Comparison of ENCODE assay signal across 8 cellular contexts in the genomic region with DNA sequence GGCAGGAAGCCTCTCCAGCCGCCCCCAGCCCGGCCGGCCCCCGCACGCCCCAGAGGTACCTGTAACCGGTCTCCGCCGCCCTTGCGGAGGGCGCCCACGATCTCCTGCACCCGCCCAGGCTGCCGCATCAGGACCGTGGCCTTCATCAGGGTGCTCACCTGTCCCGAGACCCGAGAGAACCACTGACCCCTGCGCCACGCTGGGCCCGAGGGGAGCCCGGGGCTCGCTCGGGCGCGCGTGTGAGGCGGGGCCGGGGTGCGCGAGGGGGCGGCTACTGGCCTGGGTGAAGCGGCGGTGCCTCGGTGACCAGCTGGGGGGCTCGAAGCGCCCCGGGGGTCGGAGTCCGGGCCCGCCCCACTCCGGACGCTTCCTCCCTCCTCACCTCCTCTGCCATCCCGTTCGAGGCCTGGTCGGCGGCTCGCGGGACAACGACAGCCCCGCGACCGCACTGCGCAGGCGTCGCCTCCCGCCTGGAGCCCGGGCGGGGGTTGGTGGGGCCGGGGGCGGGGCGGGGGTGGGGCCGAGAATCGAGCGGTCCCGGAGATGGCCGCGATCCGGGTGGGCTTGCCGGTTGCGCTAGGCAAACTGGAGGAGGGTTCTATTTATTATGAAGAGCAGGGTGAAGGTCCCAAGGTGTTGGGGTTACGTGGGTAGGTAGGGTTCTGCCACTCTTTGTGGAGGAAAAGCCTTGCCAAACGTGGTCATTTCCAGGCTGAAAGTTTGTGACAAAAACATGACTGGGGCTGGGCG. TPM values are rescaled to one million over a fixed set of nuclear protein-coding genes. Genes with fewer than 3 reads are reported as not detected.
A peak's percentile ranks its signal among the peaks of the same experiment; 100 is the strongest.
DNase-seq lines count a peak whose midpoint lies in the region; ATAC-seq and TF ChIP-seq lines count a peak whose summit lies in the region.

NT5C3B (minus strand) TSS at position 433 of the 750 bp plus-strand sequence; CDS start at position 394, 39 bp downstream.

- H3K36me3 ChIP-seq in RWPE2 (ENCODE audit: low read depth): peaks cover 35% of the 10 kb centered on the region
- H3K36me3 ChIP-seq in thoracic aorta: peaks cover 12% of the 10 kb centered on the region

- H3K4me1 ChIP-seq in RWPE2 (ENCODE audit: insufficient read depth, poor library complexity, severe bottlenecking) (peaks cover 3% of the 10 kb centered on the region), thoracic aorta (ENCODE audit: control insufficient read depth in 1 of 2, low read depth in 2 of 2) (peaks cover 5 to 17% of the 10 kb centered on the region in 2 donors)

- no peaks in the 10 kb centered on the region for H3K9me3 ChIP-seq in RWPE2 (ENCODE audit: severe bottlenecking)
- no peaks in the 10 kb centered on the region for H3K9me3 ChIP-seq in thoracic aorta

- peak within 1 kb of the TSS; percentile 14 for H3K27ac ChIP-seq in RWPE2 (ENCODE audit: poor library complexity, severe bottlenecking)
- peak within 1 kb of the TSS; percentile 75 to 87 for H3K27ac ChIP-seq in thoracic aorta

- H3K4me3 ChIP-seq in RWPE2 (ENCODE audit: severe bottlenecking) (peak within 1 kb of the TSS; percentile 86), thoracic aorta (peak within 1 kb of the TSS; percentile 99)

- ATAC-seq in HG02840 (IDR thresholded peaks at IDR 0.05; ENCODE audit: low FRiP score, unreplicated experiment): peak; percentile 58
- peak; percentile 81 for ATAC-seq in RWPE2 (ENCODE audit: low read depth)
- peak; percentile 70 for ATAC-seq in omental fat pad (ENCODE audit: low FRiP score)
- ATAC-seq in thoracic aorta (ENCODE audit: insufficient number of reproducible peaks, low FRiP score, low read depth): peak; percentile 83
- no peak for ATAC-seq in GM21526 (IDR thresholded peaks at IDR 0.05; ENCODE audit: low FRiP score, unreplicated experiment)

- no peaks in the 10 kb centered on the region for H3K27me3 ChIP-seq in RWPE2 (ENCODE audit: insufficient read depth, poor library complexity, severe bottlenecking)
- no peaks in the 10 kb centered on the region for H3K27me3 ChIP-seq in thoracic aorta (replicated peaks; ENCODE audit: insufficient read depth)

- DNase-seq in GM03348 (ENCODE audit: low spot score) (peak; percentile 97), RWPE2 (ENCODE audit: low spot score) (no peak), glomerular visceral epithelial cell (ENCODE audit: extremely low spot score) (peak; percentile 62), omental fat pad (ENCODE audit: low spot score) (no peak), thoracic aorta (ENCODE audit: low spot score) (no peak)
- DNase-seq in activated naive CD4-positive, alpha-beta T cell treated with Interleukin-2 at 50 U/mL for 16 hours: peak; percentile 41

- TF ChIP-seq CTCF in RWPE2 (IDR thresholded peaks at IDR 0.05; ENCODE audit: poor library complexity, severe bottlenecking) (no peak), omental fat pad (IDR thresholded peaks at IDR 0.05) (no peak), thoracic aorta (IDR thresholded peaks at IDR 0.05) (no peak)

RNA-seq across cellular contexts. Expression of gene NT5C3B, which starts in this region (rescaled TPM):
- total RNA-seq in omental fat pad (10 to 100 TPM; 35.5 to 65.9 (median 42.5) TPM), thoracic aorta (10 to 100 TPM; 62.1 to 69.7 TPM)

Comparison
In these comparisons a context has a peak if more than half of its experiments do, and no peak if none do; other contexts are left out.
1. DNase-seq: peak in GM03348 (single experiment), activated naive CD4-positive, alpha-beta T cell treated with Interleukin-2 at 50 U/mL for 16 hours (single experiment) and glomerular visceral epithelial cell (single experiment); none in RWPE2 (single experiment), omental fat pad (single experiment) and thoracic aorta (single experiment).